In genomic region chr15:38071211-38071972, GRCh38 we compare ENCODE assay signal across 13 cellular contexts.
DNase-seq lines count a peak whose midpoint lies in the region; ATAC-seq and TF ChIP-seq lines count a peak whose summit lies in the region.
"Had no signal": no experiment of that assay in that cellular context is flagged by ENCODE, and none has a peak within 500 bp of the region (broad histone marks: within the 10 kb centered on the region; RNA-seq: fewer than 3 reads in every experiment).

No MANE protein-coding gene starts in this region.

- peak in 1 of 4 donors; percentile 5 for TF ChIP-seq POLR2A in upper lobe of left lung (IDR thresholded peaks at IDR 0.05)

- H3K27ac ChIP-seq in heart right ventricle: peak overlapping the region in 6 of 10 donors; percentile 83 to 96 (median 90)
- H3K27ac ChIP-seq in upper lobe of left lung: peak overlapping the region; percentile 87 to 93 (median 90)
- H3K27ac ChIP-seq in CD8-positive, alpha-beta memory T cell (ENCODE audit: low read depth, low read length): no peak overlapping the region
- H3K27ac ChIP-seq in WERI-Rb-1: no peak overlapping the region
- H3K27ac ChIP-seq: SK-N-MC had no signal

- TF ChIP-seq CTCF in heart right ventricle (IDR thresholded peaks at IDR 0.05): no peak
- no peak for TF ChIP-seq CTCF in upper lobe of left lung (IDR thresholded peaks at IDR 0.05)
- TF ChIP-seq CTCF in WERI-Rb-1 (IDR thresholded peaks at IDR 0.05; ENCODE audit: low read depth, low read length): no peak

- H3K4me1 ChIP-seq in heart right ventricle: peaks cover 8 to 57% (median 39%) of the 10 kb centered on the region in 9 donors
- peaks cover 60% of the 10 kb centered on the region for H3K4me1 ChIP-seq in mucosa of stomach (ENCODE audit: control insufficient read depth, insufficient read depth, low read length)
- peaks cover 33 to 38% (median 37%) of the 10 kb centered on the region in 4 donors for H3K4me1 ChIP-seq in upper lobe of left lung
- no peaks in the 10 kb centered on the region for H3K4me1 ChIP-seq in CD8-positive, alpha-beta memory T cell (ENCODE audit: insufficient read depth, low read length)

- no peaks in the 10 kb centered on the region for H3K9me3 Mint-ChIP-seq in dendritic cell treated with granulocyte-macrophage colony-stimulating factor and Interleukin-4, amounts not matched to agents 40 ng/mL and 50 ng/mL, for 4 days
- no peaks in the 10 kb centered on the region for H3K9me3 Mint-ChIP-seq in CD8-positive, alpha-beta memory T cell
- no peaks in the 10 kb centered on the region for H3K9me3 Mint-ChIP-seq in stimulated activated naive B cell treated with anti-CD40 and anti-IgM and Interleukin-4, amounts not matched to agents 10 μg/mL and 1 μg/mL and 100 μg/mL, for 72 hours
- H3K9me3 Mint-ChIP-seq: activated CD8-positive, alpha-beta T cell treated with anti-CD3 and anti-CD28 coated beads for 36 hours had no signal

- POLR2A ChIA-PET in CD8-positive, alpha-beta memory T cell (lab: Charles Lee): no interaction called here

- peaks cover 81% of the 10 kb centered on the region for H3K4me1 Mint-ChIP-seq in dendritic cell treated with granulocyte-macrophage colony-stimulating factor and Interleukin-4, amounts not matched to agents 40 ng/mL and 50 ng/mL, for 4 days (ENCODE audit: low read depth)
- H3K4me1 Mint-ChIP-seq in CD8-positive, alpha-beta memory T cell: peaks cover 21 to 34% (median 27%) of the 10 kb centered on the region in 3 donors
- H3K4me1 Mint-ChIP-seq in stimulated activated naive B cell treated with anti-CD40 and anti-IgM and Interleukin-4, amounts not matched to agents 10 μg/mL and 1 μg/mL and 100 μg/mL, for 72 hours: peaks cover 28 to 70% of the 10 kb centered on the region in 2 donors

- ATAC-seq in heart right ventricle: no peak
- no peak for ATAC-seq in Right ventricle myocardium inferior
- no peak for ATAC-seq in upper lobe of left lung (ENCODE audit: low FRiP score in 2 of 2)
- no peak for ATAC-seq in stimulated activated naive B cell treated with anti-CD40 and anti-IgM and Interleukin-4, amounts not matched to agents 10 μg/mL and 1 μg/mL and 100 μg/mL, for 72 hours (replicated peaks)

- no peak overlapping the region for H3K4me3 Mint-ChIP-seq in dendritic cell treated with granulocyte-macrophage colony-stimulating factor and Interleukin-4, amounts not matched to agents 40 ng/mL and 50 ng/mL, for 4 days
- H3K4me3 Mint-ChIP-seq in CD8-positive, alpha-beta memory T cell: peak overlapping the region in 3 of 7 donors; percentile 19 to 77 (median 76)
- H3K4me3 Mint-ChIP-seq in stimulated activated naive B cell treated with anti-CD40 and anti-IgM and Interleukin-4, amounts not matched to agents 10 μg/mL and 1 μg/mL and 100 μg/mL, for 72 hours: peak overlapping the region in 1 of 2 donors; percentile 30

- H3K27ac Mint-ChIP-seq in dendritic cell treated with granulocyte-macrophage colony-stimulating factor and Interleukin-4, amounts not matched to agents 40 ng/mL and 50 ng/mL, for 4 days: peak overlapping the region; percentile 99
- peak overlapping the region in 2 of 8 donors; percentile 20 to 60 for H3K27ac Mint-ChIP-seq in CD8-positive, alpha-beta memory T cell
- H3K27ac Mint-ChIP-seq in stimulated activated naive B cell treated with anti-CD40 and anti-IgM and Interleukin-4, amounts not matched to agents 10 μg/mL and 1 μg/mL and 100 μg/mL, for 72 hours: no peak overlapping the region
- H3K27ac Mint-ChIP-seq: activated CD8-positive, alpha-beta T cell treated with anti-CD3 and anti-CD28 coated beads for 36 hours had no signal

- H3K36me3 ChIP-seq in heart right ventricle (no peaks in the 10 kb centered on the region), mucosa of stomach (ENCODE audit: control insufficient read depth, insufficient read depth, low read length) (no peaks in the 10 kb centered on the region), upper lobe of left lung (no peaks in the 10 kb centered on the region), WERI-Rb-1 (no peaks in the 10 kb centered on the region)
- no peaks in the 10 kb centered on the region for H3K36me3 ChIP-seq in CD8-positive, alpha-beta memory T cell (ENCODE audit: insufficient read depth, low read length)

- CTCF ChIA-PET in CD8-positive, alpha-beta memory T cell (lab: Charles Lee): no interaction called here

- peak overlapping the region; percentile 84 for H3K9ac ChIP-seq in mucosa of stomach (ENCODE audit: low read length)

- H3K36me3 Mint-ChIP-seq in dendritic cell treated with granulocyte-macrophage colony-stimulating factor and Interleukin-4, amounts not matched to agents 40 ng/mL and 50 ng/mL, for 4 days (ENCODE audit: low read depth): no peaks in the 10 kb centered on the region
- H3K36me3 Mint-ChIP-seq in CD8-positive, alpha-beta memory T cell: no peaks in the 10 kb centered on the region
- H3K36me3 Mint-ChIP-seq in stimulated activated naive B cell treated with anti-CD40 and anti-IgM and Interleukin-4, amounts not matched to agents 10 μg/mL and 1 μg/mL and 100 μg/mL, for 72 hours: peaks cover 0 to 3% of the 10 kb centered on the region in 2 donors

- DNase-seq in heart right ventricle: no peak
- no peak for DNase-seq in Right ventricle myocardium inferior (ENCODE audit: missing footprints)
- DNase-seq in upper lobe of left lung: peak in 1 of 2 donors; percentile 38
- DNase-seq in CD8-positive, alpha-beta memory T cell: no peak
- no peak for DNase-seq in stimulated activated naive B cell treated with anti-CD40 and anti-IgM and Interleukin-4, amounts not matched to agents 10 μg/mL and 1 μg/mL and 100 μg/mL, for 72 hours
- no peak for DNase-seq in WERI-Rb-1
- DNase-seq: GF-D8, NCI-H526, psoas muscle had no signal

- H3K4me3 ChIP-seq in heart right ventricle: no peak overlapping the region
- no peak overlapping the region for H3K4me3 ChIP-seq in mucosa of stomach (ENCODE audit: low read length)
- H3K4me3 ChIP-seq in upper lobe of left lung: peak overlapping the region in 2 of 4 donors; percentile 52 to 59
- no peak overlapping the region for H3K4me3 ChIP-seq in CD8-positive, alpha-beta memory T cell (ENCODE audit: low read length)
- H3K4me3 ChIP-seq in WERI-Rb-1 (ENCODE audit: low read depth, low read length): no peak overlapping the region
- H3K4me3 ChIP-seq: SK-N-MC had no signal

- intact Hi-C loops in heart right ventricle (cut with DNase I): loop anchor here in 7 of 10 donors (5.0 to 10.0 kb wide), 6 partner anchors 53 to 303 kb away; partner anchors contain the start of gene SPRED1 (in 4 of the 7)
- intact Hi-C loops in Right ventricle myocardium inferior (cut with DNase I): loop anchor here (5.0 kb wide), 2 partner anchors 64 to 281 kb away; no protein-coding TSS in a partner anchor
- intact Hi-C loops in dendritic cell treated with granulocyte-macrophage colony-stimulating factor and Interleukin-4, amounts not matched to agents 40 ng/mL and 50 ng/mL, for 4 days (cut with micrococcal nuclease): loop anchor here (5.0 kb wide), 2 partner anchors 64 to 181 kb away; partner anchors contain the start of gene SPRED1

- H3K27me3 ChIP-seq in heart right ventricle: peaks cover 0 to 3% (median 0%) of the 10 kb centered on the region in 7 donors
- H3K27me3 ChIP-seq in mucosa of stomach (ENCODE audit: control insufficient read depth, insufficient read depth, low read length): no peaks in the 10 kb centered on the region
- H3K27me3 ChIP-seq in upper lobe of left lung: no peaks in the 10 kb centered on the region
- H3K27me3 ChIP-seq in CD8-positive, alpha-beta memory T cell (ENCODE audit: insufficient read depth, low read length, poor library complexity, severe bottlenecking): peaks cover 4% of the 10 kb centered on the region
- H3K27me3 ChIP-seq in WERI-Rb-1 (ENCODE audit: insufficient read depth, low read depth, severe bottlenecking): peaks cover 36% of the 10 kb centered on the region

- no peaks in the 10 kb centered on the region for H3K9me3 ChIP-seq in heart right ventricle
- H3K9me3 ChIP-seq in mucosa of stomach (ENCODE audit: control insufficient read depth, low read length): no peaks in the 10 kb centered on the region
- no peaks in the 10 kb centered on the region for H3K9me3 ChIP-seq in upper lobe of left lung
- no peaks in the 10 kb centered on the region for H3K9me3 ChIP-seq in CD8-positive, alpha-beta memory T cell (ENCODE audit: low read length)
- H3K9me3 ChIP-seq in WERI-Rb-1 (ENCODE audit: severe bottlenecking): no peaks in the 10 kb centered on the region
- H3K9me3 ChIP-seq: psoas muscle had no signal

- 92 to 93% methylated on average over 11 of the region's 11 CpGs for WGBS in heart right ventricle, 2 donors
- WGBS in upper lobe of left lung, 2 donors: 71 to 73% methylated on average over 11 of the region's 11 CpGs

- peaks cover 15% of the 10 kb centered on the region for H3K27me3 Mint-ChIP-seq in dendritic cell treated with granulocyte-macrophage colony-stimulating factor and Interleukin-4, amounts not matched to agents 40 ng/mL and 50 ng/mL, for 4 days
- H3K27me3 Mint-ChIP-seq in CD8-positive, alpha-beta memory T cell: peaks cover 12 to 45% of the 10 kb centered on the region in 2 donors
- H3K27me3 Mint-ChIP-seq in stimulated activated naive B cell treated with anti-CD40 and anti-IgM and Interleukin-4, amounts not matched to agents 10 μg/mL and 1 μg/mL and 100 μg/mL, for 72 hours: peaks cover 0 to 25% of the 10 kb centered on the region in 2 donors

- peak in 1 of 4 donors; percentile 89 for TF ChIP-seq EP300 in upper lobe of left lung (IDR thresholded peaks at IDR 0.05)

Comparison
In these comparisons a context has a peak if more than half of its experiments do, and no peak if none do; other contexts are left out.
1. H3K27ac ChIP-seq: peak in heart right ventricle (6 of 10) and upper lobe of left lung (4 of 4); none in CD8-positive, alpha-beta memory T cell (single experiment) and WERI-Rb-1 (single experiment).